ENCODE assay signal across 8 cellular contexts in genomic region chr11:96342971-96343711, GRCh38. TPM values are rescaled to one million over a fixed set of nuclear protein-coding genes. Genes with fewer than 3 reads are reported as not detected.
DNase-seq lines count a peak whose midpoint lies in the region; ATAC-seq, FAIRE-seq and TF ChIP-seq lines count a peak whose summit lies in the region.

Gene MAML2, minus strand, starts transcription at chr11:96343195. Its CDS starts 1,300 bp downstream, at chr11:96341895.

- H3K27ac Mint-ChIP-seq in T-helper 17 cell, result peak within 1 kb of the TSS; percentile 97

- ATAC-seq in HG02870 (IDR thresholded peaks at IDR 0.05; ENCODE audit: unreplicated experiment) (peak; percentile 83), T-helper 17 cell (peak; percentile 92), psoas muscle (peak; percentile 97 to 99 (median 98))

- H3K36me3 ChIP-seq in right atrium auricular region, result no peaks in the 10 kb centered on the region
- no peaks in the 10 kb centered on the region for H3K36me3 ChIP-seq in psoas muscle (ENCODE audit: insufficient read depth in 1 of 2, low read depth in 1 of 2)
- H3K36me3 ChIP-seq in urinary bladder (ENCODE audit: insufficient read depth), result no peaks in the 10 kb centered on the region

- TF ChIP-seq POLR2A in GM12892 (IDR thresholded peaks at IDR 0.05; ENCODE audit: low read depth, low read length), result no peak

- H3K27ac ChIP-seq in angular gyrus (ENCODE audit: low read depth, low read length) (peak within 1 kb of the TSS; percentile 4), right atrium auricular region (peak within 1 kb of the TSS; percentile 83 to 91), psoas muscle (peak within 1 kb of the TSS; percentile 57), urinary bladder (ENCODE audit: low read depth) (peak within 1 kb of the TSS; percentile 6)

- peak within 1 kb of the TSS; percentile 69 to 71 for H3K4me3 ChIP-seq in right atrium auricular region
- peak within 1 kb of the TSS; percentile 82 for H3K4me3 ChIP-seq in psoas muscle
- peak within 1 kb of the TSS; percentile 67 for H3K4me3 ChIP-seq in urinary bladder (ENCODE audit: low read depth, low read length)

- no peaks in the 10 kb centered on the region for H3K27me3 Mint-ChIP-seq in T-helper 17 cell

- H3K4me1 ChIP-seq in right atrium auricular region, result peaks cover 0 to 40% of the 10 kb centered on the region in 2 donors
- peaks cover 10% of the 10 kb centered on the region for H3K4me1 ChIP-seq in psoas muscle
- peaks cover 2% of the 10 kb centered on the region for H3K4me1 ChIP-seq in urinary bladder (ENCODE audit: insufficient read depth)

- peaks cover 8% of the 10 kb centered on the region for H3K36me3 Mint-ChIP-seq in T-helper 17 cell (ENCODE audit: low read depth)

- intact Hi-C loops in psoas muscle (cut with DNase I), result loop anchor here (2.0 to 5.0 kb wide), 3 partner anchors 288 to 506 kb away; no protein-coding TSS in a partner anchor

- peak; percentile 65 for DNase-seq in GM12892 (ENCODE audit: insufficient read length)
- DNase-seq in NCI-H146 (lab: John Stamatoyannopoulos, UW), result peak; percentile 86
- DNase-seq in T-helper 17 cell, result peak; percentile 81 to 88 (median 81)
- DNase-seq in right atrium auricular region (ENCODE audit: low spot score), result peak; percentile 95
- peak; percentile 92 to 94 for DNase-seq in psoas muscle

- TF ChIP-seq CTCF in right atrium auricular region (IDR thresholded peaks at IDR 0.05) (peak; percentile 94 to 98), psoas muscle (IDR thresholded peaks at IDR 0.05) (peak; percentile 92)

- H3K4me1 Mint-ChIP-seq in T-helper 17 cell, result peaks cover 41% of the 10 kb centered on the region

- peak; percentile 76 for FAIRE-seq in GM12892 (lab: Jason Lieb, UNC)

- no peaks in the 10 kb centered on the region for H3K9me3 ChIP-seq in T-helper 17 cell (ENCODE audit: control insufficient read depth, low read length, poor library complexity, severe bottlenecking)
- no peaks in the 10 kb centered on the region for H3K9me3 ChIP-seq in right atrium auricular region
- no peaks in the 10 kb centered on the region for H3K9me3 ChIP-seq in psoas muscle

- 4 to 6% (median 5%) methylated on average over 28 to 31 of the region's 31 CpGs for WGBS in psoas muscle, 3 donors
- 10% methylated on average over 31 of the region's 31 CpGs for WGBS in urinary bladder

- H3K27me3 ChIP-seq in right atrium auricular region, result no peaks in the 10 kb centered on the region
- no peaks in the 10 kb centered on the region for H3K27me3 ChIP-seq in psoas muscle (ENCODE audit: insufficient read depth in 3 of 3, low read length in 2 of 3)

- peak within 1 kb of the TSS; percentile 98 for H3K4me3 Mint-ChIP-seq in T-helper 17 cell

RNA-seq across cellular contexts. Expression of gene MAML2, which starts in this region (rescaled TPM):
- 3.5 TPM for polyA plus RNA-seq in GM12892 (2012; ENCODE audit: missing spikeins)
- total RNA-seq in T-helper 17 cell (10 to 100 TPM; 29.2 to 34.9 TPM), right atrium auricular region (10 to 100 TPM in 1 of 2 donors, 1 to 10 TPM in 1; 7.6 to 16.6 TPM), psoas muscle (1 to 10 TPM; 1.5 to 3.7 (median 2.1) TPM), urinary bladder (25.6 TPM)
- polyA plus RNA-seq in psoas muscle (under 1 TPM; 0.39 to 0.97 (median 0.69) TPM), urinary bladder (7.9 TPM)

Comparison
In these comparisons a context has a peak if more than half of its experiments do, and no peak if none do; other contexts are left out.
1. Peak in every context shown above with its lines: DNase-seq, ATAC-seq, H3K4me3 ChIP-seq and H3K27ac ChIP-seq.
2. H3K27ac ChIP-seq: peak in every context shown above with its lines; median percentile 87 in right atrium auricular region; 57 in psoas muscle; 6 in urinary bladder; 4 in angular gyrus.